ENCODE assay signal across 18 cellular contexts in genomic region chr11:117719480-117719879, GRCh38.
DNase-seq lines count a peak whose midpoint lies in the region; ATAC-seq, FAIRE-seq and TF ChIP-seq lines count a peak whose summit lies in the region.
"Had no signal": no experiment of that assay in that cellular context is flagged by ENCODE, and none has a peak within 500 bp of the region (broad histone marks: within the 10 kb centered on the region; RNA-seq: fewer than 3 reads in every experiment).

No MANE protein-coding gene starts in this region.

- intact Hi-C loops in right cardiac atrium (cut with DNase I) (no loop called here), K562 (cut with micrococcal nuclease) (no loop called here), colonic mucosa (cut with DNase I) (no loop called here)

- H3K9me1 ChIP-seq in K562 (ENCODE audit: control insufficient read depth, insufficient read depth, low read length) = no peaks in the 10 kb centered on the region

- no peaks in the 10 kb centered on the region for H3K27me3 ChIP-seq in cardiac muscle cell
- H3K27me3 ChIP-seq in right cardiac atrium (ENCODE audit: control insufficient read depth, insufficient read depth) = no peaks in the 10 kb centered on the region
- peaks cover 44 to 72% of the 10 kb centered on the region in 2 experiments; a peak in 4 of 5 replicates for H3K27me3 ChIP-seq in K562 (ENCODE audit: control insufficient read depth in 2 of 2, insufficient read depth in 2 of 2, low read length in 2 of 2)
- H3K27me3 ChIP-seq in layer of hippocampus (ENCODE audit: control insufficient read depth, insufficient read depth, low read length) = no peaks in the 10 kb centered on the region
- no peaks in the 10 kb centered on the region for H3K27me3 ChIP-seq in colonic mucosa
- H3K27me3 ChIP-seq: BLaER1 treated with 17β-estradiol and CSF1 and Interleukin-3, amounts not matched to agents 10 nM and 100 nM had no signal

- DNase-seq in cardiac muscle cell (ENCODE audit: low read depth in 1 of 2, low spot score in 1 of 2) (no peak), right cardiac atrium (no peak), K562 (ENCODE audit: extremely low read depth in 1 of 4, low spot score in 3 of 4) (no peak), substantia nigra (lab: John Stamatoyannopoulos, UW) (no peak), colonic mucosa (no peak)
- no peak for DNase-seq in activated naive CD4-positive, alpha-beta T cell treated with anti-CD3 and anti-CD28 coated beads, Interleukin-2, amount 50 U/mL, for 16 hours
- DNase-seq: AML-193; Calu3; CD4-positive, CD25-positive, alpha-beta regulatory T cell; DMS79; HCEC 1CT; HFFc6 had no signal

- no peaks in the 10 kb centered on the region for H3K9me3 ChIP-seq in cardiac muscle cell (ENCODE audit: low read depth)
- no peaks in the 10 kb centered on the region for H3K9me3 ChIP-seq in right cardiac atrium (ENCODE audit: control insufficient read depth, low read length)
- no peaks in the 10 kb centered on the region for H3K9me3 ChIP-seq in K562 (replicated peaks; ENCODE audit: control insufficient read depth, insufficient read depth, low read depth, low read length)
- no peaks in the 10 kb centered on the region for H3K9me3 ChIP-seq in colonic mucosa
- H3K9me3 ChIP-seq: BLaER1 treated with 17β-estradiol and CSF1 and Interleukin-3, amounts not matched to agents 10 nM and 100 nM had no signal

- no peak for ATAC-seq in right cardiac atrium
- ATAC-seq in K562 = no peak
- ATAC-seq in HG03521 (IDR thresholded peaks at IDR 0.05; ENCODE audit: unreplicated experiment) = no peak
- ATAC-seq: GM12878 had no signal

- H3K27ac ChIP-seq in cardiac muscle cell (peak overlapping the region; percentile 36), right cardiac atrium (ENCODE audit: low read length) (no peak overlapping the region), K562 (ENCODE audit: extremely low read depth, low read depth, low read length) (no peak overlapping the region), layer of hippocampus (ENCODE audit: low read depth, low read length) (peak overlapping the region; percentile 54), substantia nigra (ENCODE audit: low read depth, low read length, poor library complexity, severe bottlenecking) (peak overlapping the region; percentile 100), colonic mucosa (no peak overlapping the region)
- H3K27ac ChIP-seq: 22Rv1; BLaER1 treated with 17β-estradiol and CSF1 and Interleukin-3, amounts not matched to agents 10 nM and 100 nM; HL-60 had no signal

- in situ Hi-C loops in K562 (cut with MboI) = no loop called here

- no peak overlapping the region for H3K4me3 ChIP-seq in cardiac muscle cell
- no peak overlapping the region for H3K4me3 ChIP-seq in right cardiac atrium (ENCODE audit: low read length)
- no peak overlapping the region for H3K4me3 ChIP-seq in K562
- no peak overlapping the region for H3K4me3 ChIP-seq in colonic mucosa
- H3K4me3 ChIP-seq: BLaER1 treated with 17β-estradiol and CSF1 and Interleukin-3, amounts not matched to agents 10 nM and 100 nM; GM12878 had no signal

- no peak overlapping the region for H3K9ac ChIP-seq in K562 (ENCODE audit: insufficient read depth in 1 of 2, low read depth in 2 of 2, low read length in 2 of 2)
- H3K9ac ChIP-seq in colonic mucosa (ENCODE audit: low read depth in 2 of 2, low read length in 2 of 2) = no peak overlapping the region
- H3K9ac ChIP-seq: BLaER1 treated with 17β-estradiol and CSF1 and Interleukin-3, amounts not matched to agents 10 nM and 100 nM had no signal

- H4K20me1 ChIP-seq in K562 (replicated peaks; ENCODE audit: control insufficient read depth, insufficient read depth, low read length) = peaks cover 18% of the 10 kb centered on the region

- CTCF ChIA-PET in K562 (lab: Yijun Ruan, JAX; ENCODE audit: low intra/inter-chr PET ratio) = no interaction called here

- TF ChIP-seq CTCF in cardiac muscle cell (IDR thresholded peaks at IDR 0.05; ENCODE audit: low read depth, low read length) (no peak), K562 (IDR thresholded peaks at IDR 0.05 in 2 of 3, conservative IDR thresholded peaks at IDR 0.05 in 1 of 3; ENCODE audit: insufficient read depth in 2 of 3, low read depth in 1 of 3, low read length in 3 of 3) (no peak), colonic mucosa (IDR thresholded peaks at IDR 0.05) (no peak)

- no peak for TF ChIP-seq EP300 in K562 (IDR thresholded peaks at IDR 0.05; ENCODE audit: low read length)

- no peaks in the 10 kb centered on the region for H3K36me3 ChIP-seq in cardiac muscle cell
- H3K36me3 ChIP-seq in K562 (ENCODE audit: control insufficient read depth, insufficient read depth, low read length) = no peaks in the 10 kb centered on the region
- no peaks in the 10 kb centered on the region for H3K36me3 ChIP-seq in colonic mucosa
- H3K36me3 ChIP-seq: BLaER1 treated with 17β-estradiol and CSF1 and Interleukin-3, amounts not matched to agents 10 nM and 100 nM had no signal

- WGBS in right cardiac atrium = 93% methylated on average over 4 of the region's 4 CpGs
- 2% methylated on average over 4 of the region's 4 CpGs for WGBS in K562 (ENCODE audit: insufficient coverage, low coverage, missing lambda C conversion rate)

- no TSS peak for BruUV-seq in K562 (replicated peaks; lab: Mats Ljungman, UMichigan)

- no peak overlapping the region for H3K4me2 ChIP-seq in K562 (ENCODE audit: insufficient read depth, low read length)
- H3K4me2 ChIP-seq: BLaER1 treated with 17β-estradiol and CSF1 and Interleukin-3, amounts not matched to agents 10 nM and 100 nM had no signal

- no peak for TF ChIP-seq POLR2A in K562 (conservative IDR thresholded peaks at IDR 0.05)

- H3K79me2 ChIP-seq in K562 (ENCODE audit: control insufficient read depth, insufficient read depth, low read length) = no peaks in the 10 kb centered on the region

- no peak for TF ChIP-seq RAD21 in K562 (CRISPR knock-in tag; conservative IDR thresholded peaks at IDR 0.05 in 1 of 2, IDR thresholded peaks at IDR 0.05 in 1 of 2)

- POLR2A ChIA-PET in K562 (lab: Yijun Ruan, JAX) = interaction anchor here (0.8 kb wide), 1 partner anchor 69 kb away, joined by 3 read pairs; no protein-coding TSS in a partner anchor

- H2AFZ ChIP-seq in K562 (ENCODE audit: low read depth, low read length) = no peak overlapping the region

- FAIRE-seq in K562 (lab: Jason Lieb, UNC) = no peak
- FAIRE-seq: GM12878 had no signal

- H3K4me1 ChIP-seq in cardiac muscle cell (ENCODE audit: low read depth) (peaks cover 68% of the 10 kb centered on the region), right cardiac atrium (ENCODE audit: control insufficient read depth, insufficient read depth, low read length) (no peaks in the 10 kb centered on the region), K562 (replicated peaks in 1 of 2; ENCODE audit: control insufficient read depth in 2 of 2, insufficient read depth in 2 of 2, low read length in 2 of 2) (no peaks in the 10 kb centered on the region), colonic mucosa (no peaks in the 10 kb centered on the region)

TF ChIP-seq in K562, 482 proteins besides CTCF, POLR2A, EP300 and RAD21:
- no peak for TF ChIP-seq FOXP1 (CRISPR knock-in tag; IDR thresholded peaks at IDR 0.05)
- TF ChIP-seq TRIM28 (IDR thresholded peaks at IDR 0.05) = no peak
- peak; percentile 76 for TF ChIP-seq RBM25 (IDR thresholded peaks at IDR 0.05; ENCODE audit: low read depth, low read length, severe bottlenecking)
- TF ChIP-seq CREB5 (CRISPR knock-in tag; IDR thresholded peaks at IDR 0.05) = no peak

Comparison
In these comparisons a context has a peak if more than half of its experiments do, and no peak if none do; other contexts are left out.
1. H3K27ac ChIP-seq: peak in cardiac muscle cell (single experiment), layer of hippocampus (single experiment) and substantia nigra (single experiment); none in right cardiac atrium (single experiment), K562 (single experiment) and colonic mucosa (single experiment).